Comparison of ENCODE assay signal across 20 cellular contexts in genomic region chr12:94879542-94879941, GRCh38.
DNase-seq lines count a peak whose midpoint lies in the region; ATAC-seq and FAIRE-seq lines count a peak whose summit lies in the region.
"Had no signal": no experiment of that assay in that cellular context is flagged by ENCODE, and none has a peak within 500 bp of the region (broad histone marks: within the 10 kb centered on the region; RNA-seq: fewer than 3 reads in every experiment).

No MANE protein-coding gene starts in this region.

- 52 to 60% (median 57%) methylated on average over 5 of the region's 5 CpGs for WGBS in small intestine, 3 donors

- no peak overlapping the region for H3K27ac ChIP-seq in small intestine (ENCODE audit: low read depth in 1 of 2, low read length in 1 of 2)
- H3K27ac ChIP-seq: PC-9, right atrium auricular region had no signal

- H3K4me1 ChIP-seq in small intestine (ENCODE audit: control insufficient read depth in 2 of 2, insufficient read depth in 1 of 2, low read depth in 1 of 2, low read length in 1 of 2), result no peaks in the 10 kb centered on the region

- H3K36me3 ChIP-seq in small intestine (ENCODE audit: control insufficient read depth in 2 of 2, insufficient read depth in 2 of 2, low read length in 2 of 2), result no peaks in the 10 kb centered on the region
- H3K36me3 ChIP-seq: right atrium auricular region had no signal

- POLR2A ChIA-PET in activated CD4-positive, alpha-beta T cell treated with anti-CD3 and anti-CD28 coated beads for 36 hours (lab: Charles Lee), result no interaction called here

- CTCF ChIA-PET in activated CD4-positive, alpha-beta T cell treated with anti-CD3 and anti-CD28 coated beads for 36 hours (lab: Charles Lee), result interaction anchor here (0.8 kb wide), 1 partner anchor 268 kb away, joined by 3 read pairs; no protein-coding TSS in a partner anchor

- H3K4me1 Mint-ChIP-seq in activated CD4-positive, alpha-beta T cell treated with anti-CD3 and anti-CD28 coated beads for 36 hours, result peaks cover 9% of the 10 kb centered on the region

- H3K4me3 ChIP-seq in small intestine (ENCODE audit: low read depth in 1 of 2, low read length in 2 of 2), result no peak overlapping the region
- H3K4me3 ChIP-seq: PC-9, right atrium auricular region had no signal

- H3K4me3 Mint-ChIP-seq in activated CD4-positive, alpha-beta T cell treated with anti-CD3 and anti-CD28 coated beads for 36 hours, result no peak overlapping the region
- H3K4me3 Mint-ChIP-seq: CD4-positive, CD25-positive, alpha-beta regulatory T cell; nephron had no signal

- peaks cover 0 to 4% of the 10 kb centered on the region in 2 donors for H3K27me3 ChIP-seq in small intestine (ENCODE audit: control insufficient read depth in 2 of 2, insufficient read depth in 2 of 2, low read length in 2 of 2)

- peaks cover 31% of the 10 kb centered on the region for H3K27me3 Mint-ChIP-seq in activated CD4-positive, alpha-beta T cell treated with anti-CD3 and anti-CD28 coated beads for 36 hours

- no peaks in the 10 kb centered on the region for H3K9me3 Mint-ChIP-seq in activated CD4-positive, alpha-beta T cell treated with anti-CD3 and anti-CD28 coated beads for 36 hours (ENCODE audit: low read depth)
- H3K9me3 Mint-ChIP-seq: nephron had no signal

- H3K36me3 Mint-ChIP-seq in activated CD4-positive, alpha-beta T cell treated with anti-CD3 and anti-CD28 coated beads for 36 hours (ENCODE audit: low read depth), result no peaks in the 10 kb centered on the region
- H3K36me3 Mint-ChIP-seq: CD4-positive, CD25-positive, alpha-beta regulatory T cell had no signal

- no peaks in the 10 kb centered on the region for H3K9me3 ChIP-seq in small intestine (ENCODE audit: control insufficient read depth, low read depth)
- H3K9me3 ChIP-seq: right atrium auricular region had no signal

- intact Hi-C loops in activated CD4-positive, alpha-beta T cell treated with anti-CD3 and anti-CD28 coated beads for 36 hours (cut with DNase I, micrococcal nuclease), result loop anchor here in 1 of 2 experiments (5.0 kb wide), 2 partner anchors 103 to 117 kb away; no protein-coding TSS in a partner anchor

- H3K27ac Mint-ChIP-seq in activated CD4-positive, alpha-beta T cell treated with anti-CD3 and anti-CD28 coated beads for 36 hours, result no peak overlapping the region
- H3K27ac Mint-ChIP-seq: nephron had no signal

- no peak for ATAC-seq in activated CD4-positive, alpha-beta T cell treated with anti-CD3 and anti-CD28 coated beads for 36 hours
- ATAC-seq: activated CD4-positive, CD25-positive, alpha-beta regulatory T cell treated with anti-CD3 and anti-CD28 coated beads, Interleukin-2, amount 50 U/mL, for 24 hours; left ventricle myocardium superior had no signal

- peak; percentile 52 for DNase-seq in activated CD4-positive, alpha-beta T cell treated with anti-CD3 and anti-CD28 coated beads for 36 hours
- no peak for DNase-seq in activated CD4-positive, alpha-beta T cell treated with anti-CD3 and anti-CD28 coated beads for 1 hour
- DNase-seq in LHCN-M2 (ENCODE audit: low read depth), result peak; percentile 16
- DNase-seq in amniotic epithelial cell (ENCODE audit: low read depth), result peak; percentile 19
- DNase-seq in lung microvascular endothelial cell (ENCODE audit: low read depth in 2 of 2), result peak; percentile 29 to 49
- DNase-seq in small intestine, result no peak
- DNase-seq in D341Med (ENCODE audit: low spot score), result no peak
- DNase-seq in SIG-M5 treated with dmso at 0.1 percent for 504 hours (lab: John Stamatoyannopoulos, UW; ENCODE audit: unreplicated experiment), result no peak
- DNase-seq: 8988T; KG1; left ventricle myocardium superior; NCI-H187; NCI-H510A; PC-9; stimulated activated CD4-positive, alpha-beta T cell treated with anti-CD3 and anti-CD28 coated beads, Interleukin-4, amount 100 ng/mL, for 24 hours had no signal

- no peak for FAIRE-seq in small intestine (lab: Jason Lieb, UNC)
- FAIRE-seq: G401.6 had no signal

Comparison
In these comparisons a context has a peak if more than half of its experiments do, and no peak if none do; other contexts are left out.
1. DNase-seq: peak in activated CD4-positive, alpha-beta T cell treated with anti-CD3 and anti-CD28 coated beads for 36 hours (single experiment), LHCN-M2 (single experiment), amniotic epithelial cell (single experiment) and lung microvascular endothelial cell (2 of 2); none in activated CD4-positive, alpha-beta T cell treated with anti-CD3 and anti-CD28 coated beads for 1 hour (single experiment), small intestine (single experiment), D341Med (single experiment) and SIG-M5 treated with dmso at 0.1 percent for 504 hours (single experiment).